In genomic region chr11:65172600-65172999, GRCh38 we compare ENCODE assay signal across 29 cellular contexts. TPM values are rescaled to one million over a fixed set of nuclear protein-coding genes. Genes with fewer than 3 reads are reported as not detected.
"Had no signal": no experiment of that assay in that cellular context is flagged by ENCODE, and none has a peak within 500 bp of the region (broad histone marks: within the 10 kb centered on the region; RNA-seq: fewer than 3 reads in every experiment).

No MANE protein-coding gene starts in this region.

- H3K79me2 ChIP-seq: hepatocyte had no signal

- H3K27me3 Mint-ChIP-seq: activated CD4-positive, alpha-beta memory T cell treated with anti-CD3 and anti-CD28 coated beads for 36 hours; activated CD4-positive, alpha-beta T cell treated with anti-CD3 and anti-CD28 coated beads for 36 hours; activated naive CD8-positive, alpha-beta T cell treated with anti-CD3 and anti-CD28 coated beads, Interleukin-2, amount 50 U/mL, for 24 hours; naive B cell; stimulated activated naive CD8-positive, alpha-beta T cell treated with anti-CD3 and anti-CD28 coated beads, Interleukin-15, Interleukin-2, amounts not matched to agents 100 ng/mL and 50 ng/mL, for 24 hours had no signal

- DNase-seq: activated CD4-positive, alpha-beta memory T cell treated with anti-CD3 and anti-CD28 coated beads for 36 hours; activated CD4-positive, alpha-beta T cell treated with anti-CD3 and anti-CD28 coated beads for 36 hours; activated gamma-delta T cell; activated naive CD4-positive, alpha-beta T cell treated with anti-CD3 and anti-CD28 coated beads, Interleukin-2, amount 50 U/mL, for 16 hours; activated naive CD8-positive, alpha-beta T cell treated with anti-CD3 and anti-CD28 coated beads, Interleukin-2, amount 50 U/mL, for 24 hours; activated T-cell treated with anti-CD3 and anti-CD28 coated beads, Interleukin-2, amount 50 U/mL, for 72 hours; body of pancreas; cortex of kidney; effector CD4-positive, alpha-beta T cell; foreskin melanocyte; immature natural killer cell; kidney glomerular epithelial cell; lower lobe of right lung; naive B cell; retina; stimulated activated CD4-positive, alpha-beta T cell treated with anti-CD3 and anti-CD28 coated beads, Interleukin-1b, Interleukin-23, amount 100 ng/mL, for 48 hours; substantia nigra; T-helper 1 cell; thyroid gland had no signal

- H3K9me3 ChIP-seq: body of pancreas, lower lobe of right lung, thyroid gland had no signal

- H3K9me3 Mint-ChIP-seq: activated CD4-positive, alpha-beta memory T cell treated with anti-CD3 and anti-CD28 coated beads for 36 hours; activated naive CD8-positive, alpha-beta T cell treated with anti-CD3 and anti-CD28 coated beads, Interleukin-2, amount 50 U/mL, for 24 hours; activated T-cell treated with anti-CD3 and anti-CD28 coated beads, Interleukin-2, amount 50 U/mL, for 72 hours; immature natural killer cell; naive B cell; neural crest cell; stimulated activated naive CD8-positive, alpha-beta T cell treated with anti-CD3 and anti-CD28 coated beads, Interleukin-15, Interleukin-2, amounts not matched to agents 100 ng/mL and 50 ng/mL, for 24 hours had no signal

- H3K4me3 Mint-ChIP-seq: activated CD4-positive, alpha-beta memory T cell treated with anti-CD3 and anti-CD28 coated beads for 36 hours; activated CD4-positive, alpha-beta T cell treated with anti-CD3 and anti-CD28 coated beads for 36 hours; activated naive CD8-positive, alpha-beta T cell treated with anti-CD3 and anti-CD28 coated beads, Interleukin-2, amount 50 U/mL, for 24 hours; activated T-cell treated with anti-CD3 and anti-CD28 coated beads, Interleukin-2, amount 50 U/mL, for 72 hours; immature natural killer cell; naive B cell; neural crest cell; stimulated activated naive CD8-positive, alpha-beta T cell treated with anti-CD3 and anti-CD28 coated beads, Interleukin-15, Interleukin-2, amounts not matched to agents 100 ng/mL and 50 ng/mL, for 24 hours had no signal

- H3K4me3 ChIP-seq: body of pancreas, cardiac muscle cell, hepatocyte, lower lobe of right lung, thyroid gland had no signal

- H3K27me3 ChIP-seq: body of pancreas, cardiac muscle cell, hepatocyte, thyroid gland had no signal

- H3K36me3 ChIP-seq: cardiac muscle cell, lower lobe of right lung, thyroid gland had no signal

- H3K4me1 ChIP-seq: body of pancreas, lower lobe of right lung, thyroid gland had no signal

- H3K4me2 ChIP-seq: hepatocyte had no signal

- ATAC-seq: activated CD4-positive, alpha-beta T cell treated with anti-CD3 and anti-CD28 coated beads for 36 hours; activated naive CD8-positive, alpha-beta T cell treated with anti-CD3 and anti-CD28 coated beads, Interleukin-2, amount 50 U/mL, for 24 hours; activated T-cell treated with anti-CD3 and anti-CD28 coated beads, Interleukin-2, amount 50 U/mL, for 72 hours; body of pancreas; lower lobe of right lung had no signal

- H3K27ac ChIP-seq: body of pancreas, cardiac muscle cell, hepatocyte, lower lobe of right lung, thyroid gland had no signal

- H3K36me3 Mint-ChIP-seq: activated CD4-positive, alpha-beta memory T cell treated with anti-CD3 and anti-CD28 coated beads for 36 hours; immature natural killer cell; naive B cell had no signal

- H3K27ac Mint-ChIP-seq: activated CD4-positive, alpha-beta memory T cell treated with anti-CD3 and anti-CD28 coated beads for 36 hours; activated CD4-positive, alpha-beta T cell treated with anti-CD3 and anti-CD28 coated beads for 36 hours; activated naive CD8-positive, alpha-beta T cell treated with anti-CD3 and anti-CD28 coated beads, Interleukin-2, amount 50 U/mL, for 24 hours; activated T-cell treated with anti-CD3 and anti-CD28 coated beads, Interleukin-2, amount 50 U/mL, for 72 hours; immature natural killer cell; naive B cell; stimulated activated naive CD8-positive, alpha-beta T cell treated with anti-CD3 and anti-CD28 coated beads, Interleukin-15, Interleukin-2, amounts not matched to agents 100 ng/mL and 50 ng/mL, for 24 hours had no signal

- H2AFZ ChIP-seq: hepatocyte had no signal

RNA-seq across cellular contexts. Expression of gene SPDYC, which starts 2.6 kb away (rescaled TPM):
- total RNA-seq: activated CD4-positive, alpha-beta memory T cell treated with anti-CD3 and anti-CD28 coated beads for 36 hours; activated CD4-positive, alpha-beta T cell treated with anti-CD3 and anti-CD28 coated beads for 36 hours; activated T-cell treated with anti-CD3 and anti-CD28 coated beads, Interleukin-2, amount 50 U/mL, for 72 hours; body of pancreas; cerebellum; hepatocyte; lower lobe of right lung; mesenteric fat pad; mucosa of gallbladder; neural crest cell; osteoblast; posterior vena cava; thyroid gland; urinary bladder had no signal
